26 cellular contexts compared by ENCODE assay signal in the genomic region with DNA sequence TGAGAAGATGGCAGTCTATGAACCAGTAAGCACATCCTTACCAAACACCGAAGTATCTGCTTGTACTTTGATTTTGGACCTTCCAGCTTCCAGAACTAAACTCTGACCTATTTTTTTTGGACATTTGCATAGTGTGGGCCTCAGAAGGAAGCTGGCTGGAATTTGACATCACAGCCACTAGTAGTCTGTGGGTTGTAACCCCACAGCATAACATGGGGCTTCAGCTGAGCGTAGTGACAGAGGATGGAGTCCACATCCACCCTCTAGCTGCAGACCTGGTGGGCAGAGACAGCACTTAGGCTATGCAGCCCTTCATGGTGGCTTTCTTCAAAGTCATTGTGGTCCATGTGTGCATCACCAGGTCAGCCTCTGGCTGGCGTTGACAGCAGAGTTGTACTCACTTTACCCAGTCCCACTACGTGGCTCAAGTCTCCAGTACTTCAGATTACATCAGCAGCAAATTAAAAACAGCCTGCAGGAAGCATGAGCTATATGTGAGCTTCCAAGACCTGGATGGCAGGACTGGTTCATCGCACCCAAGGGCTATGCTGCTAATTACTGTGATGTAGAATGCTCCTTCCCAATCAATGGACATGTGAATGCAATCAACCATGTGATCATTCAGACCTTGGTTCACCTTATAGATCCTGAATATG. TPM values are rescaled to one million over a fixed set of nuclear protein-coding genes. Genes with fewer than 3 reads are reported as not detected.
DNase-seq lines count a peak whose midpoint lies in the region; ATAC-seq, FAIRE-seq and TF ChIP-seq lines count a peak whose summit lies in the region.
"Had no signal": no experiment of that assay in that cellular context is flagged by ENCODE, and none has a peak within 500 bp of the region (broad histone marks: within the 10 kb centered on the region; RNA-seq: fewer than 3 reads in every experiment).

No MANE protein-coding gene starts in this region.

- no peaks in the 10 kb centered on the region for H3K23me2 ChIP-seq in H1 (ENCODE audit: low read depth, low read length)

- H3K27ac ChIP-seq in K562 (ENCODE audit: extremely low read depth, low read depth, low read length) (no peak overlapping the region), H1 (ENCODE audit: low read depth, low read length) (no peak overlapping the region), right lobe of liver (no peak overlapping the region)
- H3K27ac ChIP-seq: BLaER1 had no signal

- no peak overlapping the region for H4K8ac ChIP-seq in H1 (ENCODE audit: extremely low read depth, insufficient read depth, low read length)

- POLR2A ChIA-PET in K562 (lab: Yijun Ruan, JAX): interaction anchor here (0.5 to 12.4 kb wide), 13 partner anchors 10 to 1096 kb away, joined by 3 to 193 read pairs (median 3); no protein-coding TSS in a partner anchor
- POLR2A ChIA-PET in H1 (lab: Charles Lee; ENCODE audit: partially characterized antibody): no interaction called here
- POLR2A ChIA-PET in naive thymus-derived CD8-positive, alpha-beta T cell (lab: Charles Lee): no interaction called here

- H3K27me3 ChIP-seq in K562 (ENCODE audit: control insufficient read depth in 2 of 2, insufficient read depth in 2 of 2, low read length in 2 of 2): peaks cover 37 to 51% of the 10 kb centered on the region in 2 experiments
- H3K27me3 ChIP-seq in H1 (replicated peaks in 1 of 4; ENCODE audit: control insufficient read depth in 3 of 4, extremely low read depth in 1 of 4, insufficient read depth in 3 of 4, low read length in 3 of 4): peaks cover 69 to 84% (median 77%) of the 10 kb centered on the region in 4 experiments
- no peaks in the 10 kb centered on the region for H3K27me3 ChIP-seq in right lobe of liver
- H3K27me3 ChIP-seq: BLaER1 had no signal

- no peak for FAIRE-seq in K562 (lab: Jason Lieb, UNC)
- FAIRE-seq in H1 (lab: Jason Lieb, UNC): no peak
- peak; percentile 91 for FAIRE-seq in urothelium cell line (lab: Jason Lieb, UNC)
- FAIRE-seq: A204.1, G401.6, GM12891, GM18507 had no signal

- H3K4ac ChIP-seq in H1 (replicated peaks; ENCODE audit: insufficient read length, low read depth, low read length): no peak overlapping the region

- H3K4me2 ChIP-seq in K562 (ENCODE audit: insufficient read depth, low read length) (no peak overlapping the region), H1 (ENCODE audit: insufficient read depth in 1 of 2, low read depth in 2 of 2, low read length in 2 of 2) (no peak overlapping the region)
- H3K4me2 ChIP-seq: BLaER1 had no signal

- H3K36me3 ChIP-seq in K562 (ENCODE audit: control insufficient read depth, insufficient read depth, low read length) (no peaks in the 10 kb centered on the region), H1 (ENCODE audit: control insufficient read depth in 2 of 4, insufficient read depth in 4 of 4, low read length in 3 of 4) (no peaks in the 10 kb centered on the region), right lobe of liver (no peaks in the 10 kb centered on the region)
- H3K36me3 ChIP-seq: BE2C, BLaER1 had no signal

- H3K18ac ChIP-seq in H1 (ENCODE audit: extremely low read depth, low read length): no peak overlapping the region

- no peak overlapping the region for H2BK5ac ChIP-seq in H1 (ENCODE audit: low read depth, low read length)

- H3K9me3 Mint-ChIP-seq in nephron: peaks cover 20% of the 10 kb centered on the region
- peaks cover 0 to 17% (median 4%) of the 10 kb centered on the region in 9 donors for H3K9me3 Mint-ChIP-seq in naive thymus-derived CD8-positive, alpha-beta T cell

- H3K4me1 Mint-ChIP-seq in nephron: peaks cover 7% of the 10 kb centered on the region
- H3K4me1 Mint-ChIP-seq in naive thymus-derived CD8-positive, alpha-beta T cell: peaks cover 0 to 7% (median 0%) of the 10 kb centered on the region in 4 donors
- H3K4me1 Mint-ChIP-seq: CD14-positive monocyte; CD4-positive, alpha-beta memory T cell; CD4-positive, CD25-positive, alpha-beta regulatory T cell; CD8-positive, alpha-beta memory T cell had no signal

- no peak for TF ChIP-seq CTCF in K562 (IDR thresholded peaks at IDR 0.05 in 2 of 3, conservative IDR thresholded peaks at IDR 0.05 in 1 of 3; ENCODE audit: insufficient read depth in 2 of 3, low read depth in 1 of 3, low read length in 3 of 3)
- TF ChIP-seq CTCF in H1 (IDR thresholded peaks at IDR 0.05; ENCODE audit: control extremely low read depth in 1 of 3, insufficient read depth in 1 of 3, low read depth in 1 of 3, low read length in 3 of 3): no peak
- no peak for TF ChIP-seq CTCF in nephron (IDR thresholded peaks at IDR 0.05; ENCODE audit: unreplicated experiment in 3 of 3)
- no peak for TF ChIP-seq CTCF in right lobe of liver (IDR thresholded peaks at IDR 0.05)

- H2BK15ac ChIP-seq in H1 (ENCODE audit: low read length): no peak overlapping the region

- no peaks in the 10 kb centered on the region for H3K9me1 ChIP-seq in K562 (ENCODE audit: control insufficient read depth, insufficient read depth, low read length)

- H3K4me1 ChIP-seq in K562 (replicated peaks in 1 of 2; ENCODE audit: control insufficient read depth in 2 of 2, insufficient read depth in 2 of 2, low read length in 2 of 2) (no peaks in the 10 kb centered on the region), H1 (replicated peaks in 1 of 4; ENCODE audit: control insufficient read depth in 3 of 4, insufficient read depth in 4 of 4, low read length in 3 of 4) (no peaks in the 10 kb centered on the region), right lobe of liver (no peaks in the 10 kb centered on the region)
- H3K4me1 ChIP-seq: BE2C, BLaER1 had no signal

- no peak overlapping the region for H2BK20ac ChIP-seq in H1 (ENCODE audit: low read length)

- DNase-seq in K562 (ENCODE audit: extremely low read depth in 1 of 4, low spot score in 3 of 4) (no peak), H1 (ENCODE audit: low read depth in 1 of 2, low spot score in 2 of 2) (no peak), urothelium cell line (ENCODE audit: low spot score) (no peak), right lobe of liver (no peak), DMS 273 (lab: John Stamatoyannopoulos, UW; ENCODE audit: unreplicated experiment) (no peak)
- no peak for DNase-seq in activated CD4-positive, alpha-beta T cell treated with anti-CD3 and anti-CD28 coated beads, Interleukin-2, amount 50 U/mL, for 48 hours
- DNase-seq in naive thymus-derived CD8-positive, alpha-beta T cell: no peak
- DNase-seq: 8988T; ACHN; BE2C; C1 segment of cervical spinal cord; CD4-positive, alpha-beta memory T cell; CD4-positive, CD25-positive, alpha-beta regulatory T cell; CD8-positive, alpha-beta memory T cell; COR-L47; DMS79 treated with DMSO at 0.1 percent for 48 hours; GF-D8 had no signal

- CTCF ChIA-PET in K562 (lab: Yijun Ruan, JAX; ENCODE audit: low intra/inter-chr PET ratio): interaction anchor here (0.9 to 1.1 kb wide), 2 partner anchors 9 to 15 kb away, joined by 3 to 4 read pairs; no protein-coding TSS in a partner anchor
- CTCF ChIA-PET in H1 (lab: Charles Lee; ENCODE audit: partially characterized antibody): interaction anchor here (1.0 to 8.7 kb wide), 7 partner anchors 11 to 125 kb away, joined by 3 to 91 read pairs (median 7); no protein-coding TSS in a partner anchor

- H3K79me1 ChIP-seq in H1 (ENCODE audit: low read depth, low read length): no peaks in the 10 kb centered on the region

- ATAC-seq in K562 (peak; percentile 48), right lobe of liver (no peak)
- ATAC-seq in naive thymus-derived CD8-positive, alpha-beta T cell: no peak

- H2BK120ac ChIP-seq in H1 (replicated peaks; ENCODE audit: low read depth, low read length): no peak overlapping the region

- no peak overlapping the region for H2AFZ ChIP-seq in K562 (ENCODE audit: low read depth, low read length)
- H2AFZ ChIP-seq in H1 (ENCODE audit: low read length): no peak overlapping the region

- no TSS peak for BruUV-seq in K562 (replicated peaks; lab: Mats Ljungman, UMichigan)

- H3K27me3 Mint-ChIP-seq in nephron (ENCODE audit: low read depth): peaks cover 75% of the 10 kb centered on the region
- peaks cover 21 to 82% (median 31%) of the 10 kb centered on the region in 5 donors for H3K27me3 Mint-ChIP-seq in naive thymus-derived CD8-positive, alpha-beta T cell

- H3K9me3 ChIP-seq in K562 (replicated peaks; ENCODE audit: control insufficient read depth, insufficient read depth, low read depth, low read length) (no peaks in the 10 kb centered on the region), H1 (ENCODE audit: insufficient read depth in 2 of 2, low read depth in 1 of 2, low read length in 1 of 2) (peaks cover 0 to 18% of the 10 kb centered on the region in 2 experiments; a peak in 2 of 4 replicates), right lobe of liver (no peaks in the 10 kb centered on the region)
- H3K9me3 ChIP-seq: BE2C had no signal

- TF ChIP-seq EP300 in K562 (IDR thresholded peaks at IDR 0.05; ENCODE audit: low read length) (no peak), H1 (IDR thresholded peaks at IDR 0.05; ENCODE audit: borderline replicate concordance in 1 of 2, low read depth in 2 of 2, low read length in 2 of 2) (no peak)

- TF ChIP-seq RAD21 in K562 (CRISPR knock-in tag; conservative IDR thresholded peaks at IDR 0.05 in 1 of 2, IDR thresholded peaks at IDR 0.05 in 1 of 2) (no peak), H1 (IDR thresholded peaks at IDR 0.05 in 1 of 2, conservative IDR thresholded peaks at IDR 0.05 in 1 of 2; ENCODE audit: low read depth in 2 of 2, low read length in 2 of 2) (no peak)

- H4K20me1 ChIP-seq in K562 (replicated peaks; ENCODE audit: control insufficient read depth, insufficient read depth, low read length): 0 out of 2 replicates have a peak, but pooled peaks cover 9% of the 10 kb centered on the region
- H4K20me1 ChIP-seq in H1 (replicated peaks in 1 of 2; ENCODE audit: control insufficient read depth in 1 of 2, insufficient read depth in 2 of 2, low read length in 2 of 2): peaks cover 2 to 19% of the 10 kb centered on the region in 2 experiments
- H4K20me1 ChIP-seq: BLaER1 had no signal

- TF ChIP-seq POLR2A in K562 (conservative IDR thresholded peaks at IDR 0.05) (no peak), H1 (IDR thresholded peaks at IDR 0.05; ENCODE audit: control extremely low read depth in 1 of 2, low read depth in 2 of 2, low read length in 2 of 2) (no peak), right lobe of liver (IDR thresholded peaks at IDR 0.05) (no peak)

- H3K14ac ChIP-seq in H1 (ENCODE audit: insufficient read length): no peak overlapping the region

- no peak overlapping the region for H3K56ac ChIP-seq in H1 (replicated peaks; ENCODE audit: insufficient read length, low read depth, low read length)

- in situ Hi-C loops in K562 (cut with MboI): no loop called here

- no peak overlapping the region for H2BK12ac ChIP-seq in H1 (ENCODE audit: low read depth, low read length)

- H3K23ac ChIP-seq in H1 (ENCODE audit: insufficient read length): no peak overlapping the region

- no peak overlapping the region for H4K91ac ChIP-seq in H1 (replicated peaks; ENCODE audit: insufficient read length, low read length)

- H3K9ac ChIP-seq in K562 (ENCODE audit: insufficient read depth in 1 of 2, low read depth in 2 of 2, low read length in 2 of 2) (no peak overlapping the region), H1 (replicated peaks in 1 of 4; ENCODE audit: extremely low read depth in 1 of 4, low read depth in 3 of 4, low read length in 3 of 4) (no peak overlapping the region)
- H3K9ac ChIP-seq: BLaER1 had no signal

- no peak overlapping the region for H3K4me3 Mint-ChIP-seq in nephron
- no peak overlapping the region for H3K4me3 Mint-ChIP-seq in naive thymus-derived CD8-positive, alpha-beta T cell
- H3K4me3 Mint-ChIP-seq: CD14-positive monocyte; CD4-positive, alpha-beta memory T cell; CD4-positive, CD25-positive, alpha-beta regulatory T cell; CD8-positive, alpha-beta memory T cell had no signal

- H2AK5ac ChIP-seq in H1 (ENCODE audit: low read depth, low read length): no peak overlapping the region

- 1% methylated on average over 5 of the region's 5 CpGs for WGBS in K562 (ENCODE audit: insufficient coverage, low coverage, missing lambda C conversion rate)
- 63% methylated on average over 5 of the region's 5 CpGs; no CpG with 5 or more reads in 1 of the 2 experiments for WGBS in H1 (ENCODE audit: extremely low coverage in 1 of 2, insufficient coverage in 1 of 2, insufficient read length in 1 of 2, insufficient replicate concordance in 2 of 2, low coverage in 1 of 2, low lambda C conversion rate in 2 of 2, missing lambda C conversion rate in 1 of 2), 2 experiments
- 45% methylated on average over 4 of the region's 5 CpGs for WGBS in right lobe of liver (ENCODE audit: insufficient coverage, low coverage, low lambda C conversion rate, missing lambda C conversion rate)

- H3K79me2 ChIP-seq in K562 (ENCODE audit: control insufficient read depth, insufficient read depth, low read length) (no peaks in the 10 kb centered on the region), H1 (ENCODE audit: control insufficient read depth in 1 of 2, insufficient read depth in 2 of 2, low read length in 2 of 2) (no peaks in the 10 kb centered on the region)

- no peak overlapping the region for H4K5ac ChIP-seq in H1 (ENCODE audit: insufficient read length, low read depth, low read length)

- no peak overlapping the region for H3K4me3 ChIP-seq in K562
- H3K4me3 ChIP-seq in H1 (ENCODE audit: extremely low read depth in 1 of 4, insufficient read depth in 2 of 4, low read depth in 3 of 4, low read length in 4 of 4): no peak overlapping the region
- H3K4me3 ChIP-seq in right lobe of liver: no peak overlapping the region
- H3K4me3 ChIP-seq: BLaER1 had no signal

- H3K27ac Mint-ChIP-seq in nephron: peak overlapping the region in 2 of 3 experiments; percentile 61 to 84
- no peak overlapping the region for H3K27ac Mint-ChIP-seq in naive thymus-derived CD8-positive, alpha-beta T cell
- H3K27ac Mint-ChIP-seq: CD14-positive monocyte; CD4-positive, alpha-beta memory T cell; CD4-positive, CD25-positive, alpha-beta regulatory T cell had no signal

- intact Hi-C loops in K562 (cut with micrococcal nuclease): no loop called here
- intact Hi-C loops in right lobe of liver (cut with DNase I): no loop called here

- H3K36me3 Mint-ChIP-seq in nephron (ENCODE audit: low read depth): peaks cover 3% of the 10 kb centered on the region
- H3K36me3 Mint-ChIP-seq in naive thymus-derived CD8-positive, alpha-beta T cell: peaks cover 0 to 5% (median 0%) of the 10 kb centered on the region in 3 donors
- H3K36me3 Mint-ChIP-seq: CD14-positive monocyte; CD4-positive, alpha-beta memory T cell; CD4-positive, CD25-positive, alpha-beta regulatory T cell; CD8-positive, alpha-beta memory T cell had no signal

RNA-seq across cellular contexts. Expression of a gene that starts 58.6 kb away (rescaled TPM):
- total RNA-seq in K562 (2011; cell fraction: chromatin; rRNA removed; ENCODE audit: low replicate concordance): not detected in 2 replicates
- total RNA-seq in K562 (2011; cell fraction: nucleolus; rRNA removed): not detected in 2 replicates
- total RNA-seq in K562 (2011; cell fraction: nucleoplasm; rRNA removed): not detected in 2 replicates
- not detected in 2 replicates for total RNA-seq in K562 (2014; rRNA removed)
- not detected in 2 replicates for total RNA-seq in K562 (2014; rRNA removed; fragmentation: Illumina TruSeq; extraction: Trizol)
- total RNA-seq in K562 (2015; rRNA removed; fragmentation: Illumina TruSeq; extraction: Trizol): not detected in 2 replicates
- not detected in 2 replicates for total RNA-seq in K562 (2021)
- polyA plus RNA-seq in K562 (2011; rRNA removed): not detected in 2 replicates
- not detected in 2 replicates for polyA plus RNA-seq in K562 (2011; cell fraction: cytosol; rRNA removed)
- polyA plus RNA-seq in K562 (2011; cell fraction: nucleus; rRNA removed): not detected in 2 replicates
- polyA plus RNA-seq in K562 (2012): not detected in 2 replicates
- polyA plus RNA-seq in K562 (2014; fragmentation: Illumina TruSeq; extraction: Trizol): not detected in 2 replicates
- polyA plus RNA-seq in K562 (2014; fragmentation: Nextera tagmentation; extraction: Ambion mirVana): not detected
- polyA plus RNA-seq in K562 (2014; rRNA removed): not detected in 2 replicates
- polyA minus RNA-seq in K562 (2011; rRNA and poly(A)+ RNA removed): not detected in 2 replicates
- not detected in 2 replicates for polyA minus RNA-seq in K562 (2011; cell fraction: cytosol; rRNA and poly(A)+ RNA removed)
- polyA minus RNA-seq in K562 (2011; cell fraction: nucleus; rRNA and poly(A)+ RNA removed): not detected in 2 replicates
- not detected in 2 replicates for total RNA-seq in H1 (2021; fragmentation: NEBNext Ultra II Directional; extraction: Animal tissue kit (Norgen Biotek cat#: 25700))
- polyA plus RNA-seq in H1 (2011; rRNA removed): not detected in 2 replicates
- not detected for polyA plus RNA-seq in H1 (2011; cell fraction: cytosol; rRNA removed)
- not detected for polyA plus RNA-seq in H1 (2011; cell fraction: nucleus; rRNA removed)
- polyA plus RNA-seq in H1 (2012, experiment 1 of 2): not detected in 4 replicates
- polyA plus RNA-seq in H1 (2012, experiment 2 of 2): not detected
- not detected for polyA plus RNA-seq in H1 (2013, experiment 1 of 2)
- not detected for polyA plus RNA-seq in H1 (2013, experiment 2 of 2)
- polyA minus RNA-seq in H1 (2011; rRNA and poly(A)+ RNA removed): not detected in 2 replicates
- not detected for polyA minus RNA-seq in H1 (2011; cell fraction: cytosol; rRNA and poly(A)+ RNA removed)
- not detected for polyA minus RNA-seq in H1 (2011; cell fraction: nucleus; rRNA and poly(A)+ RNA removed)
- not detected for total RNA-seq in right lobe of liver
- total RNA-seq in naive thymus-derived CD8-positive, alpha-beta T cell: not detected
- not detected for polyA plus RNA-seq in naive thymus-derived CD8-positive, alpha-beta T cell
- total RNA-seq: A673; CD4-positive, alpha-beta memory T cell; CD4-positive, CD25-positive, alpha-beta regulatory T cell; CD8-positive, alpha-beta memory T cell had no signal
- polyA plus RNA-seq: AG04450; CD14-positive monocyte; CD4-positive, alpha-beta memory T cell; CD4-positive, CD25-positive, alpha-beta regulatory T cell; CD8-positive, alpha-beta memory T cell had no signal

Comparison
In these comparisons a context has a peak if more than half of its experiments do, and no peak if none do; other contexts are left out.
1. H3K27ac Mint-ChIP-seq: peak in nephron (2 of 3); none in naive thymus-derived CD8-positive, alpha-beta T cell (0 of 10).